ENCODE assay signal across 8 cellular contexts in the genomic region with DNA sequence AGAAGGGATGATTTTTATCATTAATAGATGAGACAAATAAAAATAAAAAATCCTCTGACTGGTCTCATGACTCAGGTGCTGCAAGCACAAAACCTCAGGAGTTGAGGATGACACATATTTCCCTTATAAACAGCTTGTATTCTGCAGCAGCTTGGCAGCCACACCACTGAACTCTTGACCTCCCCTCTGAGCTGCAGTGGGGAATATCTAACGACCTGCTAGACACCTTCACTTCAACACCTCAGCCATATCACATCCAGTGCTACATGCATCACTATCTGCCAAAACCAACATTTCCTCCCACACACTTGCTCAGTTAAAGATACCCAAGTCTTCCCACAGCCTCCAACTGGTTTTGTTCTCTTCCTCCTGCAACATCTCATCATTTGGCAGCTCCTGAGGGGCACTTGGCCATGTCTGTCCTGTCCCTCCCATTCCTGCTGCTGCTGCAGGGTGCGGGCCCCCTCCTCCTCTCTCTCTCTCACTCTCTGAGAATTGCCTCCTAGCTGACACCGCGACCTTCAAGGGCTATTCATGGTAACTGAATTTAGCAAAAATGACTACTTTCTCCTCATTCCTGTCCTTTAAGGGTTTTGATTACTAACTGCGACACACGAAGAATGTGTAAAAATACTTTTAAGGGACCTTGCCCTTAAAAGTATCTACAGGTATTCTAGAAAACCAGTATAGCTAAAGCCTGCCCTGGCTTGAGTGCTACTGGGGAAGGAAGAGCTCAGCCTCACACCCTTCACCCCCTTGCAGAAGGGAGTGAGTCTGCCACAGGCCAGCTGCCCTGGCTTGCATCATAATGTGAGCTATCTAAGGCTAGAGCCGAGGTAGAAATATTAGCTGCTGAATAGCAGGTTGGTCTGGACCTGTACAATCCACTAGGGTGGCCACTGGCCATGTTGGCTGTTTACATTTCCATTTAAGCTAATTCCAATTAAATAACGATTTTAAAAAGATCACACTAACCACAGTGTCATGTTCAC. TPM values are rescaled to one million over a fixed set of nuclear protein-coding genes. Genes with fewer than 3 reads are reported as not detected.
A peak's percentile ranks its signal among the peaks of the same experiment; 100 is the strongest.
DNase-seq lines count a peak whose midpoint lies in the region; ATAC-seq and TF ChIP-seq lines count a peak whose summit lies in the region.

No MANE protein-coding gene starts in this region.

- H3K4me1 ChIP-seq in upper lobe of left lung: no peaks in the 10 kb centered on the region

- no peak for TF ChIP-seq EP300 in upper lobe of left lung (IDR thresholded peaks at IDR 0.05)

- H3K27ac ChIP-seq in upper lobe of left lung: no peak overlapping the region

- H3K4me3 Mint-ChIP-seq in nephron progenitor cell: no peak overlapping the region

- WGBS in upper lobe of left lung, 2 donors: 60 to 65% methylated on average over 8 of the region's 8 CpGs

- H3K27me3 ChIP-seq in MG63 (no peaks in the 10 kb centered on the region), upper lobe of left lung (no peaks in the 10 kb centered on the region)

- TF ChIP-seq POLR2A in upper lobe of left lung (IDR thresholded peaks at IDR 0.05): no peak

- no peaks in the 10 kb centered on the region for H3K36me3 ChIP-seq in MG63
- H3K36me3 ChIP-seq in upper lobe of left lung: no peaks in the 10 kb centered on the region

- ATAC-seq in left lobe of liver: no peak
- no peak for ATAC-seq in upper lobe of left lung (ENCODE audit: low FRiP score in 2 of 2)
- ATAC-seq in HG02884 (IDR thresholded peaks at IDR 0.05; ENCODE audit: unreplicated experiment): no peak

- H3K9me3 ChIP-seq in MG63 (no peaks in the 10 kb centered on the region), upper lobe of left lung (no peaks in the 10 kb centered on the region)

- no peaks in the 10 kb centered on the region for H3K36me3 Mint-ChIP-seq in nephron progenitor cell (ENCODE audit: low read depth)

- TF ChIP-seq CTCF in nephron progenitor cell (IDR thresholded peaks at IDR 0.05) (no peak), upper lobe of left lung (IDR thresholded peaks at IDR 0.05) (no peak)

- H3K4me1 Mint-ChIP-seq in nephron progenitor cell: peaks cover 10% of the 10 kb centered on the region

- H3K4me3 ChIP-seq in MG63: no peak overlapping the region
- no peak overlapping the region for H3K4me3 ChIP-seq in upper lobe of left lung

- peak; percentile 21 for DNase-seq in EL
- peak; percentile 52 for DNase-seq in MG63
- DNase-seq in activated gamma-delta T cell treated with anti-CD3 and anti-CD28 coated beads, Interleukin-2, amount 50 U/mL, for 16 hours (ENCODE audit: low read depth): peak; percentile 56
- no peak for DNase-seq in nephron progenitor cell
- no peak for DNase-seq in left lobe of liver (ENCODE audit: low spot score)
- no peak for DNase-seq in upper lobe of left lung
- DNase-seq in foreskin melanocyte: no peak

- H3K27ac Mint-ChIP-seq in nephron progenitor cell: peak overlapping the region; percentile 2

- no peaks in the 10 kb centered on the region for H3K9me3 Mint-ChIP-seq in nephron progenitor cell

- peaks cover 5% of the 10 kb centered on the region for H3K27me3 Mint-ChIP-seq in nephron progenitor cell (ENCODE audit: low read depth, poor library complexity)

RNA-seq across cellular contexts. Expression of gene CCR9, which starts 5.0 kb away (rescaled TPM):
- not detected in 2 replicates for total RNA-seq in MG63 (2014; rRNA removed; shearing (Covaris generic); ENCODE audit: low replicate concordance)
- total RNA-seq in left lobe of liver: 0.15 TPM
- under 1 TPM in 2 of 6 donors, not detected in 4; 0.11 to 0.13 TPM for total RNA-seq in upper lobe of left lung

RNA-seq across cellular contexts. Expression of gene LZTFL1, which starts 39.4 kb away (rescaled TPM):
- 10.4 and 43.7 TPM in 2 replicates for total RNA-seq in MG63 (2014; rRNA removed; shearing (Covaris generic); ENCODE audit: low replicate concordance)
- 7.7 TPM for total RNA-seq in left lobe of liver
- total RNA-seq in upper lobe of left lung: 10 to 100 TPM; 19.9 to 51.7 (median 31.3) TPM

Comparison
In these comparisons a context has a peak if more than half of its experiments do, and no peak if none do; other contexts are left out.
1. DNase-seq: peak in EL (single experiment), MG63 (single experiment) and activated gamma-delta T cell treated with anti-CD3 and anti-CD28 coated beads, Interleukin-2, amount 50 U/mL, for 16 hours (single experiment); none in nephron progenitor cell (single experiment), left lobe of liver (single experiment), upper lobe of left lung (0 of 2) and foreskin melanocyte (single experiment).